ENCODE assay signal across 20 cellular contexts in genomic region chr22:21446128-21446826, GRCh38. TPM values are rescaled to one million over a fixed set of nuclear protein-coding genes. Genes with fewer than 3 reads are reported as not detected.
A peak's percentile ranks its signal among the peaks of the same experiment; 100 is the strongest.
DNase-seq lines count a peak whose midpoint lies in the region; ATAC-seq, FAIRE-seq and TF ChIP-seq lines count a peak whose summit lies in the region.
"Had no signal": no experiment of that assay in that cellular context is flagged by ENCODE, and none has a peak within 500 bp of the region (broad histone marks: within the 10 kb centered on the region; RNA-seq: fewer than 3 reads in every experiment).

No MANE protein-coding gene starts in this region.

- H3K18ac ChIP-seq in H1 (ENCODE audit: extremely low read depth, low read length): no peak overlapping the region

- no peak overlapping the region for H3K14ac ChIP-seq in H1 (ENCODE audit: insufficient read length)

- H2BK12ac ChIP-seq in H1 (ENCODE audit: low read depth, low read length): no peak overlapping the region

- no peak overlapping the region for H4K91ac ChIP-seq in H1 (replicated peaks; ENCODE audit: insufficient read length, low read length)

- no peaks in the 10 kb centered on the region for H3K9me3 Mint-ChIP-seq in activated T-cell treated with anti-CD3 and anti-CD28 coated beads, Interleukin-2, amount 50 U/mL, for 24 hours
- H3K9me3 Mint-ChIP-seq: IgD-negative memory B cell; mesothelial cell of epicardium; T-helper 2 cell treated with Interferon-gamma antibody and Interleukin-4, amounts not matched to agents 5 μg/mL and 100 μg/mL, for 36 hours had no signal

- peaks cover 3 to 13% (median 8%) of the 10 kb centered on the region in 4 experiments for H3K4me1 ChIP-seq in H1 (replicated peaks in 1 of 4; ENCODE audit: control insufficient read depth in 3 of 4, insufficient read depth in 4 of 4, low read length in 3 of 4)
- H3K4me1 ChIP-seq in suprapubic skin: no peaks in the 10 kb centered on the region

- 97% methylated on average over 42 of the region's 49 CpGs; no CpG with 5 or more reads in 1 of the 2 experiments for WGBS in H1 (ENCODE audit: extremely low coverage in 1 of 2, insufficient coverage in 1 of 2, insufficient read length in 1 of 2, insufficient replicate concordance in 2 of 2, low coverage in 1 of 2, low lambda C conversion rate in 2 of 2, missing lambda C conversion rate in 1 of 2), 2 experiments
- 95% methylated on average over 45 of the region's 49 CpGs for WGBS in suprapubic skin

- H3K4me3 ChIP-seq in H1 (ENCODE audit: extremely low read depth in 1 of 4, insufficient read depth in 2 of 4, low read depth in 3 of 4, low read length in 4 of 4) (no peak overlapping the region), suprapubic skin (no peak overlapping the region)
- H3K4me3 ChIP-seq: SJCRH30 had no signal

- H3K27me3 ChIP-seq in H1 (replicated peaks in 1 of 4; ENCODE audit: control insufficient read depth in 3 of 4, extremely low read depth in 1 of 4, insufficient read depth in 3 of 4, low read length in 3 of 4) (no peaks in the 10 kb centered on the region), suprapubic skin (no peaks in the 10 kb centered on the region)
- H3K27me3 ChIP-seq: SJCRH30 had no signal

- H3K23ac ChIP-seq in H1 (ENCODE audit: insufficient read length): no peak overlapping the region

- no peak overlapping the region for H3K27ac Mint-ChIP-seq in activated T-cell treated with anti-CD3 and anti-CD28 coated beads, Interleukin-2, amount 50 U/mL, for 24 hours
- H3K27ac Mint-ChIP-seq: IgD-negative memory B cell; mesothelial cell of epicardium; T-helper 2 cell treated with Interferon-gamma antibody and Interleukin-4, amounts not matched to agents 5 μg/mL and 100 μg/mL, for 36 hours had no signal

- H3K4ac ChIP-seq in H1 (replicated peaks; ENCODE audit: insufficient read length, low read depth, low read length): no peak overlapping the region

- TF ChIP-seq POLR2A in H1 (IDR thresholded peaks at IDR 0.05; ENCODE audit: control extremely low read depth in 1 of 2, low read depth in 2 of 2, low read length in 2 of 2) (no peak), suprapubic skin (IDR thresholded peaks at IDR 0.05) (no peak)

- no peak for TF ChIP-seq EP300 in H1 (IDR thresholded peaks at IDR 0.05; ENCODE audit: borderline replicate concordance in 1 of 2, low read depth in 2 of 2, low read length in 2 of 2)
- no peak for TF ChIP-seq EP300 in suprapubic skin (IDR thresholded peaks at IDR 0.05)

- peaks cover 5 to 19% of the 10 kb centered on the region in 2 experiments for H4K20me1 ChIP-seq in H1 (replicated peaks in 1 of 2; ENCODE audit: control insufficient read depth in 1 of 2, insufficient read depth in 2 of 2, low read length in 2 of 2)

- H2AFZ ChIP-seq in H1 (ENCODE audit: low read length): no peak overlapping the region

- no peak overlapping the region for H3K4me3 Mint-ChIP-seq in activated T-cell treated with anti-CD3 and anti-CD28 coated beads, Interleukin-2, amount 50 U/mL, for 24 hours
- H3K4me3 Mint-ChIP-seq: mesothelial cell of epicardium; T-helper 2 cell treated with Interferon-gamma antibody and Interleukin-4, amounts not matched to agents 5 μg/mL and 100 μg/mL, for 36 hours had no signal

- no peak for FAIRE-seq in H1 (lab: Jason Lieb, UNC)
- FAIRE-seq: colon had no signal

- no peak overlapping the region for H3K9ac ChIP-seq in H1 (replicated peaks in 1 of 4; ENCODE audit: extremely low read depth in 1 of 4, low read depth in 3 of 4, low read length in 3 of 4)

- H3K36me3 Mint-ChIP-seq in activated T-cell treated with anti-CD3 and anti-CD28 coated beads, Interleukin-2, amount 50 U/mL, for 24 hours (ENCODE audit: low read depth): peaks cover 45% of the 10 kb centered on the region
- H3K36me3 Mint-ChIP-seq: mesothelial cell of epicardium had no signal

- H3K36me3 ChIP-seq in H1 (ENCODE audit: control insufficient read depth in 2 of 4, insufficient read depth in 4 of 4, low read length in 3 of 4) (peaks cover 0 to 21% (median 3%) of the 10 kb centered on the region in 4 experiments; a peak in 5 of 8 replicates), suprapubic skin (peaks cover 25% of the 10 kb centered on the region)

- ATAC-seq in HG03039 (IDR thresholded peaks at IDR 0.05; ENCODE audit: unreplicated experiment): no peak
- no peak for ATAC-seq in GM19455 (IDR thresholded peaks at IDR 0.05; ENCODE audit: unreplicated experiment)

- H3K79me2 ChIP-seq in H1 (ENCODE audit: control insufficient read depth in 1 of 2, insufficient read depth in 2 of 2, low read length in 2 of 2): no peaks in the 10 kb centered on the region

- H3K27ac ChIP-seq in H1 (ENCODE audit: low read depth, low read length) (no peak overlapping the region), suprapubic skin (no peak overlapping the region)
- H3K27ac ChIP-seq: SJCRH30 had no signal

- no peak overlapping the region for H2BK15ac ChIP-seq in H1 (ENCODE audit: low read length)

- peak; percentile 25 for DNase-seq in activated T-cell treated with anti-CD3 and anti-CD28 coated beads, Interleukin-2, amount 50 U/mL, for 24 hours
- no peak for DNase-seq in activated T-cell treated with anti-CD3 and anti-CD28 coated beads, Interleukin-2, amount 50 U/mL, for 1 hour
- peak in 1 of 2 experiments; percentile 43 for DNase-seq in H1 (ENCODE audit: low read depth in 1 of 2, low spot score in 2 of 2)
- peak; percentile 84 for DNase-seq in mesenteric fat pad (ENCODE audit: low spot score)
- DNase-seq in suprapubic skin (ENCODE audit: low spot score in 2 of 2): peak; percentile 55 to 70
- DNase-seq in NCI-H446 treated with DMSO at 0.1 percent for 48 hours (lab: John Stamatoyannopoulos, UW): no peak
- DNase-seq: activated CD4-positive, alpha-beta T cell treated with anti-CD3 and anti-CD28 coated beads for 4 hours; anterior cingulate cortex; MV-4-11; NCI-H2081; NCI-H524 treated with DMSO at 0.1 percent for 48 hours; stimulated activated CD4-positive, alpha-beta T cell treated with anti-CD3 and anti-CD28 coated beads, Interleukin-12 subunit alpha, Interleukin-12 subunit beta, amount 100 ng/mL, for 4 hours; stimulated activated naive CD4-positive, alpha-beta T cell treated with Interleukin-2 at 50 U/mL for 16 hours had no signal

- no peak for TF ChIP-seq RAD21 in H1 (IDR thresholded peaks at IDR 0.05 in 1 of 2, conservative IDR thresholded peaks at IDR 0.05 in 1 of 2; ENCODE audit: low read depth in 2 of 2, low read length in 2 of 2)

- no peak overlapping the region for H3K4me2 ChIP-seq in H1 (ENCODE audit: insufficient read depth in 1 of 2, low read depth in 2 of 2, low read length in 2 of 2)

- no peak overlapping the region for H3K56ac ChIP-seq in H1 (replicated peaks; ENCODE audit: insufficient read length, low read depth, low read length)

- H3K9me3 ChIP-seq in H1 (ENCODE audit: insufficient read depth in 2 of 2, low read depth in 1 of 2, low read length in 1 of 2) (no peaks in the 10 kb centered on the region), suprapubic skin (no peaks in the 10 kb centered on the region)
- H3K9me3 ChIP-seq: SJCRH30 had no signal

- TF ChIP-seq CTCF in H1 (IDR thresholded peaks at IDR 0.05; ENCODE audit: control extremely low read depth in 1 of 3, insufficient read depth in 1 of 3, low read depth in 1 of 3, low read length in 3 of 3): no peak
- no peak for TF ChIP-seq CTCF in suprapubic skin (IDR thresholded peaks at IDR 0.05)

- H3K79me1 ChIP-seq in H1 (ENCODE audit: low read depth, low read length): peaks cover 11% of the 10 kb centered on the region

- H3K27me3 Mint-ChIP-seq in activated T-cell treated with anti-CD3 and anti-CD28 coated beads, Interleukin-2, amount 50 U/mL, for 24 hours: no peaks in the 10 kb centered on the region
- H3K27me3 Mint-ChIP-seq: IgD-negative memory B cell had no signal

- H2AK5ac ChIP-seq in H1 (ENCODE audit: low read depth, low read length): 0 out of 2 replicates have a peak overlapping the region, but pooled peaks have one; percentile 39

- no peak overlapping the region for H2BK120ac ChIP-seq in H1 (replicated peaks; ENCODE audit: low read depth, low read length)

- no peak overlapping the region for H4K5ac ChIP-seq in H1 (ENCODE audit: insufficient read length, low read depth, low read length)

- no peaks in the 10 kb centered on the region for H3K4me1 Mint-ChIP-seq in activated T-cell treated with anti-CD3 and anti-CD28 coated beads, Interleukin-2, amount 50 U/mL, for 24 hours (ENCODE audit: low read depth)
- H3K4me1 Mint-ChIP-seq: IgD-negative memory B cell had no signal

- peaks cover 2% of the 10 kb centered on the region; the same call in 1 of the 2 replicates for H3K23me2 ChIP-seq in H1 (ENCODE audit: low read depth, low read length)

- no peak overlapping the region for H4K8ac ChIP-seq in H1 (ENCODE audit: extremely low read depth, insufficient read depth, low read length)

- H2BK5ac ChIP-seq in H1 (ENCODE audit: low read depth, low read length): no peak overlapping the region

- no peak overlapping the region for H2BK20ac ChIP-seq in H1 (ENCODE audit: low read length)

- POLR2A ChIA-PET in H1 (lab: Charles Lee; ENCODE audit: partially characterized antibody): no interaction called here

- CTCF ChIA-PET in H1 (lab: Charles Lee; ENCODE audit: partially characterized antibody): interaction anchor here (1.6 kb wide), 1 partner anchor 183 kb away, joined by 3 read pairs; the partner anchor contains the start of gene YDJC

TF ChIP-seq in H1, 55 proteins besides CTCF, POLR2A, EP300 and RAD21 (continues in another document):
- no peak for TF ChIP-seq NANOG (IDR thresholded peaks at IDR 0.05; ENCODE audit: insufficient read depth, low read depth, low read length, poor library complexity, severe bottlenecking)

RNA-seq across cellular contexts. Expression of gene TMEM191C, which starts 20.9 kb away (rescaled TPM):
- 0.74 and 1.3 TPM in 2 replicates for total RNA-seq in H1 (2021; fragmentation: NEBNext Ultra II Directional; extraction: Animal tissue kit (Norgen Biotek cat#: 25700))
- 2.6 and 3.4 TPM in 2 replicates for polyA plus RNA-seq in H1 (2011; rRNA removed)
- 2.2 TPM for polyA plus RNA-seq in H1 (2011; cell fraction: cytosol; rRNA removed)
- 6.1 TPM for polyA plus RNA-seq in H1 (2011; cell fraction: nucleus; rRNA removed)
- 1.1 to 3.4 TPM (median 2.3 TPM) in 4 replicates for polyA plus RNA-seq in H1 (2012, experiment 1 of 2)
- polyA plus RNA-seq in H1 (2012, experiment 2 of 2): 0.56 TPM
- 1.4 TPM for polyA plus RNA-seq in H1 (2013, experiment 1 of 2)
- polyA plus RNA-seq in H1 (2013, experiment 2 of 2): 1.7 TPM
- polyA minus RNA-seq in H1 (2011; rRNA and poly(A)+ RNA removed): 0.24 and 0.54 TPM in 2 replicates
- 1.2 TPM for polyA minus RNA-seq in H1 (2011; cell fraction: cytosol; rRNA and poly(A)+ RNA removed)
- 2.0 TPM for polyA minus RNA-seq in H1 (2011; cell fraction: nucleus; rRNA and poly(A)+ RNA removed)
- total RNA-seq in mesenteric fat pad (0.16 TPM), suprapubic skin (1 to 10 TPM in 1 of 4 donors, under 1 TPM in 2, not detected in 1; 0.42 to 1.7 (median 0.47) TPM)

RNA-seq across cellular contexts. Expression of gene HIC2, which starts 29.1 kb away (rescaled TPM):
- total RNA-seq in H1 (2021; fragmentation: NEBNext Ultra II Directional; extraction: Animal tissue kit (Norgen Biotek cat#: 25700)): 21.9 and 23.3 TPM in 2 replicates
- 8.0 and 12.0 TPM in 2 replicates for polyA plus RNA-seq in H1 (2011; rRNA removed)
- polyA plus RNA-seq in H1 (2011; cell fraction: cytosol; rRNA removed): 8.8 TPM
- 14.4 TPM for polyA plus RNA-seq in H1 (2011; cell fraction: nucleus; rRNA removed)
- 12.4 to 17.0 TPM (median 15.4 TPM) in 4 replicates for polyA plus RNA-seq in H1 (2012, experiment 1 of 2)
- 13.4 TPM for polyA plus RNA-seq in H1 (2012, experiment 2 of 2)
- polyA plus RNA-seq in H1 (2013, experiment 1 of 2): 9.8 TPM
- 9.6 TPM for polyA plus RNA-seq in H1 (2013, experiment 2 of 2)
- polyA minus RNA-seq in H1 (2011; rRNA and poly(A)+ RNA removed): 11.9 and 12.6 TPM in 2 replicates
- 11.9 TPM for polyA minus RNA-seq in H1 (2011; cell fraction: cytosol; rRNA and poly(A)+ RNA removed)
- 11.4 TPM for polyA minus RNA-seq in H1 (2011; cell fraction: nucleus; rRNA and poly(A)+ RNA removed)
- total RNA-seq in mesenteric fat pad (5.5 TPM), suprapubic skin (1 to 10 TPM; 4.2 to 9.4 (median 6.3) TPM)

Comparison
In these comparisons a context has a peak if more than half of its experiments do, and no peak if none do; other contexts are left out.
1. DNase-seq: peak in activated T-cell treated with anti-CD3 and anti-CD28 coated beads, Interleukin-2, amount 50 U/mL, for 24 hours (single experiment), mesenteric fat pad (single experiment) and suprapubic skin (2 of 2); none in activated T-cell treated with anti-CD3 and anti-CD28 coated beads, Interleukin-2, amount 50 U/mL, for 1 hour (single experiment) and NCI-H446 treated with DMSO at 0.1 percent for 48 hours (single experiment).